ENCODE assay signal across 1 cellular context in genomic region chr15:90184786-90185704, GRCh38.
TF ChIP-seq lines count a peak whose summit lies in the region.

No MANE protein-coding gene starts in this region.

TF ChIP-seq in GM12878, 131 proteins besides CTCF, POLR2A, EP300 and RAD21 (continued from another document and continues in another):
- TF ChIP-seq, protein P1, sequence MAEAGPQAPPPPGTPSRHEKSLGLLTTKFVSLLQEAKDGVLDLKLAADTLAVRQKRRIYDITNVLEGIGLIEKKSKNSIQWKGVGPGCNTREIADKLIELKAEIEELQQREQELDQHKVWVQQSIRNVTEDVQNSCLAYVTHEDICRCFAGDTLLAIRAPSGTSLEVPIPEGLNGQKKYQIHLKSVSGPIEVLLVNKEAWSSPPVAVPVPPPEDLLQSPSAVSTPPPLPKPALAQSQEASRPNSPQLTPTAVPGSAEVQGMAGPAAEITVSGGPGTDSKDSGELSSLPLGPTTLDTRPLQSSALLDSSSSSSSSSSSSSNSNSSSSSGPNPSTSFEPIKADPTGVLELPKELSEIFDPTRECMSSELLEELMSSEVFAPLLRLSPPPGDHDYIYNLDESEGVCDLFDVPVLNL (IDR thresholded peaks at IDR 0.05; ENCODE audit: low read depth, low read length) = 0 out of 2 replicates have a peak, but pooled peaks have one; percentile 45
- no peak for TF ChIP-seq HCFC1 (IDR thresholded peaks at IDR 0.05; ENCODE audit: low read length)
- no peak for TF ChIP-seq SREBF2 (IDR thresholded peaks at IDR 0.05; ENCODE audit: low read length)
- TF ChIP-seq, protein P2, sequence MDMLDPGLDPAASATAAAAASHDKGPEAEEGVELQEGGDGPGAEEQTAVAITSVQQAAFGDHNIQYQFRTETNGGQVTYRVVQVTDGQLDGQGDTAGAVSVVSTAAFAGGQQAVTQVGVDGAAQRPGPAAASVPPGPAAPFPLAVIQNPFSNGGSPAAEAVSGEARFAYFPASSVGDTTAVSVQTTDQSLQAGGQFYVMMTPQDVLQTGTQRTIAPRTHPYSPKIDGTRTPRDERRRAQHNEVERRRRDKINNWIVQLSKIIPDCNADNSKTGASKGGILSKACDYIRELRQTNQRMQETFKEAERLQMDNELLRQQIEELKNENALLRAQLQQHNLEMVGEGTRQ (IDR thresholded peaks at IDR 0.05; ENCODE audit: borderline replicate concordance, low read depth, low read length) = no peak
- TF ChIP-seq NRF1 (conservative IDR thresholded peaks at IDR 0.05; ENCODE audit: low read depth, low read length) = no peak
- TF ChIP-seq SMAD5 (IDR thresholded peaks at IDR 0.05; ENCODE audit: low read depth) = no peak
- no peak for TF ChIP-seq RAD51 (IDR thresholded peaks at IDR 0.05)
- TF ChIP-seq TAF1 (IDR thresholded peaks at IDR 0.05; ENCODE audit: borderline replicate concordance, low read depth, low read length) = no peak
- TF ChIP-seq ETV6 (conservative IDR thresholded peaks at IDR 0.05 in 1 of 2, IDR thresholded peaks at IDR 0.05 in 1 of 2; ENCODE audit: borderline replicate concordance in 1 of 2, low read depth in 1 of 2) = no peak
- 0 out of 2 replicates have a peak, but pooled peaks have one; percentile 50 for TF ChIP-seq CHD2 (IDR thresholded peaks at IDR 0.05; ENCODE audit: borderline replicate concordance, low read depth, low read length)
- TF ChIP-seq SUZ12 (IDR thresholded peaks at IDR 0.05; ENCODE audit: unreplicated experiment) = no peak
- TF ChIP-seq NFXL1 (IDR thresholded peaks at IDR 0.05; ENCODE audit: borderline replicate concordance) = no peak
- TF ChIP-seq, protein P3, sequence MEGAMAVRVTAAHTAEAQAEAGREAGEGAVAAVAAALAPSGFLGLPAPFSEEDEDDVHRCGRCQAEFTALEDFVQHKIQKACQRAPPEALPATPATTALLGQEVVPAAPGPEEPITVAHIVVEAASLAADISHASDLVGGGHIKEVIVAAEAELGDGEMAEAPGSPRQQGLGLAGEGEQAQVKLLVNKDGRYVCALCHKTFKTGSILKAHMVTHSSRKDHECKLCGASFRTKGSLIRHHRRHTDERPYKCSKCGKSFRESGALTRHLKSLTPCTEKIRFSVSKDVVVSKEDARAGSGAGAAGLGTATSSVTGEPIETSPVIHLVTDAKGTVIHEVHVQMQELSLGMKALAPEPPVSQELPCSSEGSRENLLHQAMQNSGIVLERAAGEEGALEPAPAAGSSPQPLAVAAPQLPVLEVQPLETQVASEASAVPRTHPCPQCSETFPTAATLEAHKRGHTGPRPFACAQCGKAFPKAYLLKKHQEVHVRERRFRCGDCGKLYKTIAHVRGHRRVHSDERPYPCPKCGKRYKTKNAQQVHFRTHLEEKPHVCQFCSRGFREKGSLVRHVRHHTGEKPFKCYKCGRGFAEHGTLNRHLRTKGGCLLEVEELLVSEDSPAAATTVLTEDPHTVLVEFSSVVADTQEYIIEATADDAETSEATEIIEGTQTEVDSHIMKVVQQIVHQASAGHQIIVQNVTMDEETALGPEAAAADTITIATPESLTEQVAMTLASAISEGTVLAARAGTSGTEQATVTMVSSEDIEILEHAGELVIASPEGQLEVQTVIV (IDR thresholded peaks at IDR 0.05; ENCODE audit: borderline replicate concordance, partially characterized antibody) = no peak
- TF ChIP-seq, protein P4, sequence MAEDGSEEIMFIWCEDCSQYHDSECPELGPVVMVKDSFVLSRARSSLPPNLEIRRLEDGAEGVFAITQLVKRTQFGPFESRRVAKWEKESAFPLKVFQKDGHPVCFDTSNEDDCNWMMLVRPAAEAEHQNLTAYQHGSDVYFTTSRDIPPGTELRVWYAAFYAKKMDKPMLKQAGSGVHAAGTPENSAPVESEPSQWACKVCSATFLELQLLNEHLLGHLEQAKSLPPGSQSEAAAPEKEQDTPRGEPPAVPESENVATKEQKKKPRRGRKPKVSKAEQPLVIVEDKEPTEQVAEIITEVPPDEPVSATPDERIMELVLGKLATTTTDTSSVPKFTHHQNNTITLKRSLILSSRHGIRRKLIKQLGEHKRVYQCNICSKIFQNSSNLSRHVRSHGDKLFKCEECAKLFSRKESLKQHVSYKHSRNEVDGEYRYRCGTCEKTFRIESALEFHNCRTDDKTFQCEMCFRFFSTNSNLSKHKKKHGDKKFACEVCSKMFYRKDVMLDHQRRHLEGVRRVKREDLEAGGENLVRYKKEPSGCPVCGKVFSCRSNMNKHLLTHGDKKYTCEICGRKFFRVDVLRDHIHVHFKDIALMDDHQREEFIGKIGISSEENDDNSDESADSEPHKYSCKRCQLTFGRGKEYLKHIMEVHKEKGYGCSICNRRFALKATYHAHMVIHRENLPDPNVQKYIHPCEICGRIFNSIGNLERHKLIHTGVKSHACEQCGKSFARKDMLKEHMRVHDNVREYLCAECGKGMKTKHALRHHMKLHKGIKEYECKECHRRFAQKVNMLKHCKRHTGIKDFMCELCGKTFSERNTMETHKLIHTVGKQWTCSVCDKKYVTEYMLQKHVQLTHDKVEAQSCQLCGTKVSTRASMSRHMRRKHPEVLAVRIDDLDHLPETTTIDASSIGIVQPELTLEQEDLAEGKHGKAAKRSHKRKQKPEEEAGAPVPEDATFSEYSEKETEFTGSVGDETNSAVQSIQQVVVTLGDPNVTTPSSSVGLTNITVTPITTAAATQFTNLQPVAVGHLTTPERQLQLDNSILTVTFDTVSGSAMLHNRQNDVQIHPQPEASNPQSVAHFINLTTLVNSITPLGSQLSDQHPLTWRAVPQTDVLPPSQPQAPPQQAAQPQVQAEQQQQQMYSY (CRISPR knock-in tag; IDR thresholded peaks at IDR 0.05) = no peak
- TF ChIP-seq, protein P5, sequence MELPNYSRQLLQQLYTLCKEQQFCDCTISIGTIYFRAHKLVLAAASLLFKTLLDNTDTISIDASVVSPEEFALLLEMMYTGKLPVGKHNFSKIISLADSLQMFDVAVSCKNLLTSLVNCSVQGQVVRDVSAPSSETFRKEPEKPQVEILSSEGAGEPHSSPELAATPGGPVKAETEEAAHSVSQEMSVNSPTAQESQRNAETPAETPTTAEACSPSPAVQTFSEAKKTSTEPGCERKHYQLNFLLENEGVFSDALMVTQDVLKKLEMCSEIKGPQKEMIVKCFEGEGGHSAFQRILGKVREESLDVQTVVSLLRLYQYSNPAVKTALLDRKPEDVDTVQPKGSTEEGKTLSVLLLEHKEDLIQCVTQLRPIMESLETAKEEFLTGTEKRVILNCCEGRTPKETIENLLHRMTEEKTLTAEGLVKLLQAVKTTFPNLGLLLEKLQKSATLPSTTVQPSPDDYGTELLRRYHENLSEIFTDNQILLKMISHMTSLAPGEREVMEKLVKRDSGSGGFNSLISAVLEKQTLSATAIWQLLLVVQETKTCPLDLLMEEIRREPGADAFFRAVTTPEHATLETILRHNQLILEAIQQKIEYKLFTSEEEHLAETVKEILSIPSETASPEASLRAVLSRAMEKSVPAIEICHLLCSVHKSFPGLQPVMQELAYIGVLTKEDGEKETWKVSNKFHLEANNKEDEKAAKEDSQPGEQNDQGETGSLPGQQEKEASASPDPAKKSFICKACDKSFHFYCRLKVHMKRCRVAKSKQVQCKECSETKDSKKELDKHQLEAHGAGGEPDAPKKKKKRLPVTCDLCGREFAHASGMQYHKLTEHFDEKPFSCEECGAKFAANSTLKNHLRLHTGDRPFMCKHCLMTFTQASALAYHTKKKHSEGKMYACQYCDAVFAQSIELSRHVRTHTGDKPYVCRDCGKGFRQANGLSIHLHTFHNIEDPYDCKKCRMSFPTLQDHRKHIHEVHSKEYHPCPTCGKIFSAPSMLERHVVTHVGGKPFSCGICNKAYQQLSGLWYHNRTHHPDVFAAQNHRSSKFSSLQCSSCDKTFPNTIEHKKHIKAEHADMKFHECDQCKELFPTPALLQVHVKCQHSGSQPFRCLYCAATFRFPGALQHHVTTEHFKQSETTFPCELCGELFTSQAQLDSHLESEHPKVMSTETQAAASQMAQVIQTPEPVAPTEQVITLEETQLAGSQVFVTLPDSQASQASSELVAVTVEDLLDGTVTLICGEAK (IDR thresholded peaks at IDR 0.05; ENCODE audit: borderline replicate concordance) = peak; percentile 71; the same call in 1 of the 2 replicates
- peak; percentile 99 for TF ChIP-seq BMI1 (IDR thresholded peaks at IDR 0.05; ENCODE audit: borderline replicate concordance)
- no peak for TF ChIP-seq WRNIP1 (IDR thresholded peaks at IDR 0.05; ENCODE audit: borderline replicate concordance, low read depth, low read length)
- TF ChIP-seq MTA2 (IDR thresholded peaks at IDR 0.05; ENCODE audit: low read depth) = 0 out of 2 replicates have a peak, but pooled peaks have one; percentile 15
- TF ChIP-seq, protein P6, sequence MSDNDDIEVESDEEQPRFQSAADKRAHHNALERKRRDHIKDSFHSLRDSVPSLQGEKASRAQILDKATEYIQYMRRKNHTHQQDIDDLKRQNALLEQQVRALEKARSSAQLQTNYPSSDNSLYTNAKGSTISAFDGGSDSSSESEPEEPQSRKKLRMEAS (IDR thresholded peaks at IDR 0.05; ENCODE audit: low read depth, low read length) = no peak
- TF ChIP-seq ESRRA (IDR thresholded peaks at IDR 0.05; ENCODE audit: low read length) = no peak
- peak in 1 of 2 experiments; percentile 35; a peak in 1 of 4 replicates for TF ChIP-seq IKZF2 (IDR thresholded peaks at IDR 0.05)
- TF ChIP-seq CUX1 (IDR thresholded peaks at IDR 0.05; ENCODE audit: insufficient replicate concordance, low read depth, low read length) = no peak
- no peak for TF ChIP-seq ATF7 (IDR thresholded peaks at IDR 0.05; ENCODE audit: low read depth)
- no peak for TF ChIP-seq JUNB (IDR thresholded peaks at IDR 0.05)
- no peak for TF ChIP-seq MYB (IDR thresholded peaks at IDR 0.05; ENCODE audit: borderline replicate concordance, low read depth, low read length)
- TF ChIP-seq YBX1 (IDR thresholded peaks at IDR 0.05) = no peak
- TF ChIP-seq TCF7 (IDR thresholded peaks at IDR 0.05; ENCODE audit: borderline replicate concordance) = no peak
- no peak; the same call in 1 of the 2 replicates for TF ChIP-seq CHD4 (IDR thresholded peaks at IDR 0.05)
- peak; percentile 86 for TF ChIP-seq GATAD2B (conservative IDR thresholded peaks at IDR 0.05; ENCODE audit: low read depth)
- no peak for TF ChIP-seq PBX3 (IDR thresholded peaks at IDR 0.05; ENCODE audit: insufficient replicate concordance, low read depth, low read length)
- no peak for TF ChIP-seq STAT1 (conservative IDR thresholded peaks at IDR 0.05)
- TF ChIP-seq DPF2 (IDR thresholded peaks at IDR 0.05) = peak; percentile 92
- peak; percentile 83 for TF ChIP-seq IKZF1 (conservative IDR thresholded peaks at IDR 0.05)
- TF ChIP-seq TBL1XR1 (IDR thresholded peaks at IDR 0.05; ENCODE audit: low read depth, low read length) = 0 out of 2 replicates have a peak, but pooled peaks have one; percentile 25
- TF ChIP-seq SIX5 (IDR thresholded peaks at IDR 0.05; ENCODE audit: low read depth, low read length, severe bottlenecking) = no peak
- no peak; the same call in 1 of the 2 replicates for TF ChIP-seq KDM1A (IDR thresholded peaks at IDR 0.05; ENCODE audit: borderline replicate concordance)
- TF ChIP-seq, protein P7, sequence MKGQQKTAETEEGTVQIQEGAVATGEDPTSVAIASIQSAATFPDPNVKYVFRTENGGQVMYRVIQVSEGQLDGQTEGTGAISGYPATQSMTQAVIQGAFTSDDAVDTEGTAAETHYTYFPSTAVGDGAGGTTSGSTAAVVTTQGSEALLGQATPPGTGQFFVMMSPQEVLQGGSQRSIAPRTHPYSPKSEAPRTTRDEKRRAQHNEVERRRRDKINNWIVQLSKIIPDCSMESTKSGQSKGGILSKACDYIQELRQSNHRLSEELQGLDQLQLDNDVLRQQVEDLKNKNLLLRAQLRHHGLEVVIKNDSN (IDR thresholded peaks at IDR 0.05; ENCODE audit: borderline replicate concordance, extremely low read length, insufficient read depth, low read depth, low read length) = no peak
